Comparison of ENCODE assay signal across 10 cellular contexts in genomic region chr1:59076612-59077011, GRCh38.
A peak's percentile ranks its signal among the peaks of the same experiment; 100 is the strongest.
DNase-seq lines count a peak whose midpoint lies in the region; ATAC-seq, FAIRE-seq and TF ChIP-seq lines count a peak whose summit lies in the region.
"Had no signal": no experiment of that assay in that cellular context is flagged by ENCODE, and none has a peak within 500 bp of the region (broad histone marks: within the 10 kb centered on the region; RNA-seq: fewer than 3 reads in every experiment).

No MANE protein-coding gene starts in this region.

- DNase-seq in AG04449 (ENCODE audit: low read depth, low spot score) (no peak), astrocyte of the cerebellum (ENCODE audit: low read depth) (no peak), keratinocyte (ENCODE audit: low read depth, low spot score) (no peak), H54 (ENCODE audit: insufficient read length, low spot score) (no peak)
- no peak for DNase-seq in effector CD8-positive, alpha-beta T cell (lab: John Stamatoyannopoulos, UW)
- DNase-seq: dorsolateral prefrontal cortex had no signal

- no peaks in the 10 kb centered on the region for H3K79me2 ChIP-seq in keratinocyte (ENCODE audit: control insufficient read depth, insufficient read depth, low read length)

- H3K4me1 ChIP-seq in HUES64 (ENCODE audit: insufficient read depth, low read length) = peaks cover 75% of the 10 kb centered on the region
- H3K4me1 ChIP-seq in keratinocyte (ENCODE audit: control insufficient read depth, extremely low read depth, insufficient read depth, low read length) = peaks cover 20% of the 10 kb centered on the region

- no peaks in the 10 kb centered on the region for H4K20me1 ChIP-seq in keratinocyte (ENCODE audit: control insufficient read depth, extremely low read depth, insufficient read depth, low read length)

- WGBS in HUES64 = 86% methylated on average over 1 of the region's 1 CpG

- dilution Hi-C loops in keratinocyte (cut with MboI; ENCODE audit: extremely low pct_ligation_motif_present, low sequenced_read_pairs) = no loop called here

- no peak overlapping the region for H3K4me2 ChIP-seq in keratinocyte (ENCODE audit: control insufficient read depth, extremely low read depth, insufficient read depth, low read depth, low read length)

- H2AFZ ChIP-seq in keratinocyte (ENCODE audit: control insufficient read depth, low read length) = no peak overlapping the region

- H3K27me3 ChIP-seq in HUES64 (ENCODE audit: insufficient read depth, low read length) (no peaks in the 10 kb centered on the region), keratinocyte (ENCODE audit: control insufficient read depth, extremely low read depth, insufficient read depth, low read length) (no peaks in the 10 kb centered on the region)

- H3K4me3 ChIP-seq in AG04449 (ENCODE audit: low read depth, low read length) (no peak overlapping the region), HUES64 (ENCODE audit: low read length) (no peak overlapping the region), astrocyte of the cerebellum (ENCODE audit: low read depth, low read length) (no peak overlapping the region), keratinocyte (ENCODE audit: control insufficient read depth in 2 of 3, extremely low read depth in 1 of 3, insufficient read depth in 2 of 3, low read depth in 1 of 3, low read length in 3 of 3) (no peak overlapping the region)
- H3K4me3 ChIP-seq: dorsolateral prefrontal cortex, lung had no signal

- FAIRE-seq in keratinocyte (lab: Jason Lieb, UNC) (no peak), H54 (lab: Jason Lieb, UNC) (no peak)

- TF ChIP-seq POLR2A in H54 (IDR thresholded peaks at IDR 0.05; ENCODE audit: low read depth, low read length) = no peak

- POLR2A ChIA-PET in AG04449 (lab: Yijun Ruan, JAX) = interaction anchor here (1.0 kb wide), 1 partner anchor 227 kb away, joined by 3 read pairs; no protein-coding TSS in a partner anchor

- H3K9me1 ChIP-seq in keratinocyte (ENCODE audit: control insufficient read depth, extremely low read depth, insufficient read depth, low read length) = no peaks in the 10 kb centered on the region

- in situ Hi-C loops in astrocyte of the cerebellum (cut with HindIII; ENCODE audit: low sequenced_read_pairs) = no loop called here

- H3K9me3 ChIP-seq in HUES64 (ENCODE audit: insufficient read depth, low read depth, low read length) = no peaks in the 10 kb centered on the region
- no peaks in the 10 kb centered on the region for H3K9me3 ChIP-seq in keratinocyte (ENCODE audit: control insufficient read depth, low read depth, low read length)

- ATAC-seq in GM18517 (IDR thresholded peaks at IDR 0.05; ENCODE audit: unreplicated experiment) (no peak), GM18909 (IDR thresholded peaks at IDR 0.05; ENCODE audit: poor library complexity, unreplicated experiment) (no peak)

- H3K27ac ChIP-seq in HUES64 (ENCODE audit: low read depth, low read length) (peak overlapping the region; percentile 93), keratinocyte (ENCODE audit: control insufficient read depth, insufficient read depth, low read length) (no peak overlapping the region)
- H3K27ac ChIP-seq: dorsolateral prefrontal cortex had no signal

- peak; percentile 5 for TF ChIP-seq CTCF in AG04449 (IDR thresholded peaks at IDR 0.05; ENCODE audit: insufficient read depth, low read length, missing control alignments)
- TF ChIP-seq CTCF in astrocyte of the cerebellum (IDR thresholded peaks at IDR 0.05; ENCODE audit: low read depth, low read length, missing control alignments) = peak; percentile 28
- TF ChIP-seq CTCF in keratinocyte (optimal IDR thresholded peaks at IDR 0.05 in 1 of 3, IDR thresholded peaks at IDR 0.05 in 1 of 3, conservative IDR thresholded peaks at IDR 0.05 in 1 of 3; ENCODE audit: extremely low read depth in 1 of 3, insufficient read depth in 2 of 3, low read length in 3 of 3) = peak in 2 of 3 experiments; percentile 13 to 14

- H3K36me3 ChIP-seq in HUES64 (ENCODE audit: insufficient read depth, low read length) (no peaks in the 10 kb centered on the region), keratinocyte (ENCODE audit: control insufficient read depth in 2 of 2, extremely low read depth in 1 of 2, insufficient read depth in 2 of 2, low read length in 2 of 2) (no peaks in the 10 kb centered on the region)

- CTCF ChIA-PET in AG04449 (lab: Yijun Ruan, JAX) = interaction anchor here (0.9 to 2.1 kb wide), 9 partner anchors 8 to 299 kb away, joined by 3 to 11 read pairs (median 4); no protein-coding TSS in a partner anchor

- H3K9ac ChIP-seq in HUES64 (ENCODE audit: low read depth, low read length) (no peak overlapping the region), keratinocyte (ENCODE audit: control insufficient read depth, extremely low read depth, insufficient read depth, low read length) (no peak overlapping the region)
